Comparison of ENCODE assay signal across 10 cellular contexts in the genomic region with DNA sequence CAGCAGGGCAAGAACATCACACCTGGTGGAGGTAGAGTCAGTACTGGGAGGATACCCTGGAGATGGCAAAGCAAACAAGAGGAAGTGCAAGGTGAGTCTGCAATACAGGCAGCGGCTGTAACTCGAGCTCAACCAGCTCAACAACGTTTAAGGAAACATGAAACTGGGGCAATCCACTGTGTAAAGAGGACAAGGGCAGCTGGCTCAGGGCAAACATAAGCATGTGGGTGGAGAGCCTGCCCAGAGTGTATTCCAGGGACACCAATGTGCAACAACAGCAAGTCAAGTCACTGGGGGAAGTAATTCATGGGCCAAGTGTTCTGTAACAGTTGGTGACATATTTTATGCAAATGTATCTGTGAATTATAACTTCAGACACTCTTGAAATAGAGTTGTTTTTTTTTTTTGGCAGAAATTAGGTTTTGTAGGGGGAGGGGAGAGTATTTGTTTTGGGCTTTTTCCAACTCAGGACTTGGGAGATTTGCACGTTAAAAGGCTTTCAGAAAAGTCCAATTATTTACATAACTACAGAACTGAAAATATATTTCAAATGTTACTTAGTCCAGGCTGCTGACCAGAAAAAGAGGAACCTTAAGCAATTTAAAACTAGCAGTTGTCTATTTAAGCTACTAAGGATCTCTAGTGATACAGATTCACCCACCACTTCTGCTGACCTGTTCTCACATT. TPM values are rescaled to one million over a fixed set of nuclear protein-coding genes. Genes with fewer than 3 reads are reported as not detected.
A peak's percentile ranks its signal among the peaks of the same experiment; 100 is the strongest.
DNase-seq lines count a peak whose midpoint lies in the region; ATAC-seq, FAIRE-seq and TF ChIP-seq lines count a peak whose summit lies in the region.
"Had no signal": no experiment of that assay in that cellular context is flagged by ENCODE, and none has a peak within 500 bp of the region (broad histone marks: within the 10 kb centered on the region; RNA-seq: fewer than 3 reads in every experiment).

No MANE protein-coding gene starts in this region.

- H3K27me3 ChIP-seq in HUES6 (ENCODE audit: control insufficient read depth, insufficient read depth, low read length): no peaks in the 10 kb centered on the region

- no peaks in the 10 kb centered on the region for H3K36me3 ChIP-seq in HUES6 (ENCODE audit: control insufficient read depth, insufficient read depth, low read length)

- H3K27me3 Mint-ChIP-seq in osteocyte (ENCODE audit: unreplicated experiment): no peaks in the 10 kb centered on the region
- H3K27me3 Mint-ChIP-seq: central memory CD8-positive, alpha-beta T cell had no signal

- no peaks in the 10 kb centered on the region for H3K9me3 ChIP-seq in HUES6 (ENCODE audit: control insufficient read depth, insufficient read depth, low read depth, low read length)

- DNase-seq in NCI-H510A treated with DMSO at 0.1 percent for 48 hours (lab: John Stamatoyannopoulos, UW) (peak; percentile 98), choroid plexus epithelial cell (ENCODE audit: low read depth) (peak; percentile 14), pons (ENCODE audit: low spot score) (peak; percentile 42), GM19238 (ENCODE audit: insufficient read length, low spot score) (no peak), osteocyte (ENCODE audit: extremely low spot score, unreplicated experiment) (no peak), GM12892 (ENCODE audit: insufficient read length) (no peak)
- DNase-seq: GF-D8 had no signal

- no peaks in the 10 kb centered on the region for H3K4me1 Mint-ChIP-seq in osteocyte (ENCODE audit: unreplicated experiment)
- H3K4me1 Mint-ChIP-seq: central memory CD8-positive, alpha-beta T cell had no signal

- peak overlapping the region; percentile 40; the same call in 1 of the 2 replicates for H3K27ac ChIP-seq in HUES6 (ENCODE audit: low read depth, low read length)

- no peak overlapping the region for H3K4me3 Mint-ChIP-seq in osteocyte (ENCODE audit: unreplicated experiment)
- H3K4me3 Mint-ChIP-seq: central memory CD8-positive, alpha-beta T cell had no signal

- H3K4me1 ChIP-seq in HUES6 (ENCODE audit: control insufficient read depth, insufficient read depth, low read length): peaks cover 24% of the 10 kb centered on the region

- no peak for ATAC-seq in HG02970 (IDR thresholded peaks at IDR 0.05; ENCODE audit: low FRiP score, unreplicated experiment)

- TF ChIP-seq CTCF in choroid plexus epithelial cell (conservative IDR thresholded peaks at IDR 0.05; ENCODE audit: low read depth, low read length): no peak
- TF ChIP-seq CTCF in osteocyte (IDR thresholded peaks at IDR 0.05): no peak

- H3K4me3 ChIP-seq in HUES6 (ENCODE audit: low read depth, low read length) (no peak overlapping the region), choroid plexus epithelial cell (ENCODE audit: low read depth, low read length) (no peak overlapping the region)

- no peaks in the 10 kb centered on the region for H3K36me3 Mint-ChIP-seq in osteocyte (ENCODE audit: unreplicated experiment)

- no peak for FAIRE-seq in GM12892 (lab: Jason Lieb, UNC)

- peaks cover 12% of the 10 kb centered on the region for H3K9me3 Mint-ChIP-seq in osteocyte (ENCODE audit: unreplicated experiment)

- no peak for TF ChIP-seq POLR2A in GM12892 (IDR thresholded peaks at IDR 0.05; ENCODE audit: low read depth, low read length)

- no peak overlapping the region for H3K27ac Mint-ChIP-seq in osteocyte (ENCODE audit: unreplicated experiment)

- H3K9ac ChIP-seq in HUES6 (ENCODE audit: low read length): no peak overlapping the region

RNA-seq across cellular contexts. Expression of a gene that starts 18.7 kb away (rescaled TPM):
- total RNA-seq in osteocyte: not detected in 2 replicates
- not detected for polyA plus RNA-seq in GM12892 (2012; ENCODE audit: missing spikeins)

Comparison
In these comparisons a context has a peak if more than half of its experiments do, and no peak if none do; other contexts are left out.
1. DNase-seq: peak in NCI-H510A treated with DMSO at 0.1 percent for 48 hours (single experiment), choroid plexus epithelial cell (single experiment) and pons (single experiment); none in GM19238 (single experiment), osteocyte (single experiment) and GM12892 (single experiment).